In the genomic region with DNA sequence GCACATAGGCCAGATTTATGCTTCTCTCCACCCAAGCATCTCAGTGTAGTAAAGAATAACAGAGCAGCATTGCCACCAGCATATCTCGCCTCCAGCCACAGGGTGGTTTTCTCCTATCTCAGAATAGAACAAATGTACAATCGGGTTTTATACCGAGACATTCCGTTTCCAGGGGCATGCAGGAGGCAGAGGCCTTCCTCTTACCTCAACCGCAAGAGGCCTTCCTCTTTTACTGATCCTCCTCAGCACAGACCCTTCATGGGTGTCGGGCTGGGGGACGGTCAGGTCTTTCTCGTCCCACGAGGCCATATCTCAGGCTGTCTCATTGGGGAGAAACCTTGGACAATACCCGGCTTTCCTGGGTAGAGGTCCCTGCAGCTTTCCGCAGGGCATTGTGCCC, we compare ENCODE assay signal across 7 cellular contexts. TPM values are rescaled to one million over a fixed set of nuclear protein-coding genes. Genes with fewer than 3 reads are reported as not detected.
DNase-seq lines count a peak whose midpoint lies in the region; ATAC-seq and TF ChIP-seq lines count a peak whose summit lies in the region.
"Not testable (repeated sequence)": the region's sequence is repeated elsewhere in the genome, so short reads cannot be mapped to it uniquely, and the experiment has no call there.

No MANE protein-coding gene starts in this region.

- not testable (repeated sequence) for H3K27me3 Mint-ChIP-seq in CD4-positive, CD25-positive, alpha-beta regulatory T cell; T-cell; activated CD8-positive, alpha-beta T cell treated with anti-CD3 and anti-CD28 coated beads for 36 hours; central memory CD8-positive, alpha-beta T cell; naive thymus-derived CD4-positive, alpha-beta T cell

- peak overlapping the region; percentile 2 to 67 (median 47) for H3K27ac Mint-ChIP-seq in CD4-positive, CD25-positive, alpha-beta regulatory T cell
- H3K27ac Mint-ChIP-seq in T-cell = not testable (repeated sequence)
- peak overlapping the region; percentile 26 for H3K27ac Mint-ChIP-seq in activated CD8-positive, alpha-beta T cell treated with anti-CD3 and anti-CD28 coated beads for 36 hours
- peak overlapping the region; percentile 39 for H3K27ac Mint-ChIP-seq in central memory CD8-positive, alpha-beta T cell (ENCODE audit: low read depth)
- peak overlapping the region in 5 of 9 donors; percentile 16 to 78 (median 59) for H3K27ac Mint-ChIP-seq in naive thymus-derived CD4-positive, alpha-beta T cell

- DNase-seq in CD4-positive, CD25-positive, alpha-beta regulatory T cell; T-cell; activated CD8-positive, alpha-beta T cell treated with anti-CD3 and anti-CD28 coated beads for 36 hours; central memory CD8-positive, alpha-beta T cell (ENCODE audit: low spot score in 2 of 2); naive thymus-derived CD4-positive, alpha-beta T cell: not testable (repeated sequence)
- DNase-seq in HL-60 (ENCODE audit: low read depth in 1 of 2, low spot score in 1 of 2) (peak in 1 of 2 experiments; percentile 80), NB4 (ENCODE audit: low read depth) (peak; percentile 52)

- CTCF ChIA-PET in T-cell (lab: Charles Lee) = interaction anchor here in 1 of 2 donors (1.5 kb wide), 1 partner anchor 18 kb away, joined by 3 read pairs; no protein-coding TSS in a partner anchor
- CTCF ChIA-PET in activated CD8-positive, alpha-beta T cell treated with anti-CD3 and anti-CD28 coated beads for 36 hours (lab: Charles Lee) = interaction anchor here (2.2 kb wide), 1 partner anchor 10 kb away, joined by 7 read pairs; no protein-coding TSS in a partner anchor
- CTCF ChIA-PET in naive thymus-derived CD4-positive, alpha-beta T cell (lab: Charles Lee) = interaction anchor here (2.4 kb wide), 1 partner anchor 12 kb away, joined by 9 read pairs; no protein-coding TSS in a partner anchor

- peaks cover 42 to 84% (median 68%) of the 10 kb centered on the region in 4 donors for H3K4me1 Mint-ChIP-seq in CD4-positive, CD25-positive, alpha-beta regulatory T cell
- peaks cover 80 to 82% (median 81%) of the 10 kb centered on the region in 3 donors for H3K4me1 Mint-ChIP-seq in T-cell
- H3K4me1 Mint-ChIP-seq in activated CD8-positive, alpha-beta T cell treated with anti-CD3 and anti-CD28 coated beads for 36 hours (ENCODE audit: low read depth) = peaks cover 62% of the 10 kb centered on the region
- peaks cover 77% of the 10 kb centered on the region for H3K4me1 Mint-ChIP-seq in central memory CD8-positive, alpha-beta T cell
- H3K4me1 Mint-ChIP-seq in naive thymus-derived CD4-positive, alpha-beta T cell = peaks cover 56 to 87% (median 82%) of the 10 kb centered on the region in 7 donors

- not testable (repeated sequence) for TF ChIP-seq POLR2A in NB4 (IDR thresholded peaks at IDR 0.05; ENCODE audit: extremely low read depth, insufficient read length)

- H3K36me3 Mint-ChIP-seq in CD4-positive, CD25-positive, alpha-beta regulatory T cell; T-cell: not testable (repeated sequence)
- H3K36me3 Mint-ChIP-seq in activated CD8-positive, alpha-beta T cell treated with anti-CD3 and anti-CD28 coated beads for 36 hours (ENCODE audit: low read depth) = peaks cover 23% of the 10 kb centered on the region
- H3K36me3 Mint-ChIP-seq in central memory CD8-positive, alpha-beta T cell (ENCODE audit: insufficient read depth) = peaks cover 28% of the 10 kb centered on the region
- H3K36me3 Mint-ChIP-seq in naive thymus-derived CD4-positive, alpha-beta T cell = peaks cover 0 to 20% (median 0%) of the 10 kb centered on the region in 5 donors

- POLR2A ChIA-PET in T-cell (lab: Charles Lee); activated CD8-positive, alpha-beta T cell treated with anti-CD3 and anti-CD28 coated beads for 36 hours (lab: Charles Lee); naive thymus-derived CD4-positive, alpha-beta T cell (lab: Charles Lee): not testable (repeated sequence)

- H3K4me3 ChIP-seq in CD4-positive, CD25-positive, alpha-beta regulatory T cell (ENCODE audit: low read depth, low read length); HL-60 (replicated peaks; ENCODE audit: insufficient read depth, low read length); NB4 (ENCODE audit: low read depth, low read length); naive thymus-derived CD4-positive, alpha-beta T cell (ENCODE audit: low read length): not testable (repeated sequence)

- ATAC-seq in CD4-positive, CD25-positive, alpha-beta regulatory T cell (ENCODE audit: low read depth in 2 of 2); T-cell (replicated peaks in 1 of 4); activated CD8-positive, alpha-beta T cell treated with anti-CD3 and anti-CD28 coated beads for 36 hours; central memory CD8-positive, alpha-beta T cell (replicated peaks; ENCODE audit: extremely low read depth, poor library complexity, severe bottlenecking); naive thymus-derived CD4-positive, alpha-beta T cell: not testable (repeated sequence)

- H3K9me3 Mint-ChIP-seq in CD4-positive, CD25-positive, alpha-beta regulatory T cell; T-cell; activated CD8-positive, alpha-beta T cell treated with anti-CD3 and anti-CD28 coated beads for 36 hours; central memory CD8-positive, alpha-beta T cell; naive thymus-derived CD4-positive, alpha-beta T cell: not testable (repeated sequence)

- not testable (repeated sequence) for TF ChIP-seq CTCF in HL-60 (IDR thresholded peaks at IDR 0.05; ENCODE audit: insufficient read depth, low read length); NB4 (IDR thresholded peaks at IDR 0.05; ENCODE audit: low read depth, low read length); activated CD8-positive, alpha-beta T cell treated with anti-CD3 and anti-CD28 coated beads for 36 hours (IDR thresholded peaks at IDR 0.05)

- H3K27ac ChIP-seq in CD4-positive, CD25-positive, alpha-beta regulatory T cell (ENCODE audit: insufficient read depth, low read length, poor library complexity, severe bottlenecking); naive thymus-derived CD4-positive, alpha-beta T cell (ENCODE audit: low read depth, low read length): not testable (repeated sequence)
- H3K27ac ChIP-seq in HL-60 (replicated peaks) = peak overlapping the region; percentile 21

- H3K9me3 ChIP-seq in CD4-positive, CD25-positive, alpha-beta regulatory T cell (ENCODE audit: control insufficient read depth in 2 of 2, low read length in 2 of 2); naive thymus-derived CD4-positive, alpha-beta T cell (ENCODE audit: control insufficient read depth in 2 of 3, low read length in 3 of 3): not testable (repeated sequence)

- H3K4me1 ChIP-seq in CD4-positive, CD25-positive, alpha-beta regulatory T cell (ENCODE audit: control insufficient read depth, insufficient read depth, low read length, poor library complexity, severe bottlenecking) = peaks cover 52% of the 10 kb centered on the region
- peaks cover 15 to 35% of the 10 kb centered on the region in 2 donors for H3K4me1 ChIP-seq in naive thymus-derived CD4-positive, alpha-beta T cell (ENCODE audit: control insufficient read depth in 2 of 2, insufficient read depth in 2 of 2, low read length in 2 of 2)

- not testable (repeated sequence) for H3K36me3 ChIP-seq in CD4-positive, CD25-positive, alpha-beta regulatory T cell (ENCODE audit: control insufficient read depth, insufficient read depth, low read length)
- peaks cover 0 to 13% (median 0%) of the 10 kb centered on the region in 3 experiments for H3K36me3 ChIP-seq in naive thymus-derived CD4-positive, alpha-beta T cell (ENCODE audit: control insufficient read depth in 2 of 3, insufficient read depth in 3 of 3, low read length in 3 of 3)

- peak overlapping the region; percentile 15 to 51 (median 34) for H3K4me3 Mint-ChIP-seq in CD4-positive, CD25-positive, alpha-beta regulatory T cell
- H3K4me3 Mint-ChIP-seq in T-cell = peak overlapping the region in 2 of 3 donors; percentile 11 to 100
- H3K4me3 Mint-ChIP-seq in activated CD8-positive, alpha-beta T cell treated with anti-CD3 and anti-CD28 coated beads for 36 hours; central memory CD8-positive, alpha-beta T cell: not testable (repeated sequence)
- H3K4me3 Mint-ChIP-seq in naive thymus-derived CD4-positive, alpha-beta T cell = peak overlapping the region in 9 of 10 donors; percentile 5 to 76 (median 56)

- intact Hi-C loops in activated CD8-positive, alpha-beta T cell treated with anti-CD3 and anti-CD28 coated beads for 36 hours (cut with micrococcal nuclease) = loop anchor here (10.0 kb wide), 1 partner anchor 205 kb away; no protein-coding TSS in a partner anchor
- intact Hi-C loops in naive thymus-derived CD4-positive, alpha-beta T cell (cut with micrococcal nuclease) = loop anchor here (5.0 kb wide), 2 partner anchors 1053 to 1068 kb away; no protein-coding TSS in a partner anchor

- not testable (repeated sequence) for H3K27me3 ChIP-seq in CD4-positive, CD25-positive, alpha-beta regulatory T cell (ENCODE audit: control insufficient read depth, insufficient read depth, low read length); HL-60 (ENCODE audit: insufficient read depth, poor library complexity, severe bottlenecking); naive thymus-derived CD4-positive, alpha-beta T cell (ENCODE audit: control insufficient read depth in 2 of 2, insufficient read depth in 2 of 2, low read length in 2 of 2)

RNA-seq across cellular contexts. Expression of a gene that starts 4.1 kb away (rescaled TPM):
- total RNA-seq in CD4-positive, CD25-positive, alpha-beta regulatory T cell = 102 TPM
- polyA plus RNA-seq in CD4-positive, CD25-positive, alpha-beta regulatory T cell = 100 to 1,000 TPM; 158 to 186 (median 182) TPM
- 10 to 100 TPM; 70.8 to 98.9 (median 80.8) TPM for total RNA-seq in T-cell
- total RNA-seq in activated CD8-positive, alpha-beta T cell treated with anti-CD3 and anti-CD28 coated beads for 36 hours = 10 to 100 TPM; 73.2 to 76.1 TPM
- total RNA-seq in naive thymus-derived CD4-positive, alpha-beta T cell = 10 to 100 TPM; 89.1 to 97.6 (median 90.2) TPM
- polyA plus RNA-seq in naive thymus-derived CD4-positive, alpha-beta T cell = 100 to 1,000 TPM; 162 to 182 TPM

RNA-seq across cellular contexts. Expression of a gene that starts 4.2 kb away (rescaled TPM):
- 36.7 TPM for total RNA-seq in CD4-positive, CD25-positive, alpha-beta regulatory T cell
- polyA plus RNA-seq in CD4-positive, CD25-positive, alpha-beta regulatory T cell = 100 to 1,000 TPM in 1 of 4 donors, 10 to 100 TPM in 3; 81.8 to 150 (median 88.0) TPM
- 10 to 100 TPM; 24.5 to 36.0 (median 29.4) TPM for total RNA-seq in T-cell
- total RNA-seq in activated CD8-positive, alpha-beta T cell treated with anti-CD3 and anti-CD28 coated beads for 36 hours = 10 to 100 TPM; 77.0 to 81.3 TPM
- total RNA-seq in naive thymus-derived CD4-positive, alpha-beta T cell = 10 to 100 TPM; 20.3 to 47.5 (median 23.8) TPM
- 10 to 100 TPM; 45.2 to 69.7 TPM for polyA plus RNA-seq in naive thymus-derived CD4-positive, alpha-beta T cell
